ENCODE assay signal across 16 cellular contexts in the genomic region with DNA sequence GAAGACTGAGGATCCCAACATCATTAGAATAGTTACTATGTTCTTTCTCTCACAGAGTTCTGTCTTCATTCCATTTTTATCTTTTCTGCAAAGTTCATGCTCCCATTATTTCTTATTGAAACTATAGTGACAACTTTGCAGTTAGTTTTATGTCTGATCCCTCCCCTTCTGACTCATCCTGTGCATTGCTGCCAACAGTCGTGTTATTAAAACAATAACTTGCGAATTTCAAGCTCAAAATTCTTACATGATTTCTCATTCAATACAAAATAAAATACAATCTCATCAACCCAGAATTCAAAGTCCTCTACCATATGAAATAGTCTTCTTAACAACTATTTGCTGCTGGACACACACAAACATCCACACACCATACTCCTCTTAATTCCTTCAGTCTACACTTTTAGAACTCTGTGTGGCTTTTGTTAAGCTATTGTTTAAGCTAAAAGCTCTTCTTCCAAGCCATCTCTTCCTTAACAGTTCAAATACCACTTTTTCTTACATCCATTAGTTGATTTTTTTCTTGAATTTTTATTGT.
DNase-seq lines count a peak whose midpoint lies in the region; ATAC-seq and TF ChIP-seq lines count a peak whose summit lies in the region.
"Had no signal": no experiment of that assay in that cellular context is flagged by ENCODE, and none has a peak within 500 bp of the region (broad histone marks: within the 10 kb centered on the region; RNA-seq: fewer than 3 reads in every experiment).

No MANE protein-coding gene starts in this region.

- H3K4me3 Mint-ChIP-seq in osteocyte (ENCODE audit: unreplicated experiment), result peak overlapping the region; percentile 52
- H3K4me3 Mint-ChIP-seq: brain; CD4-positive, CD25-positive, alpha-beta regulatory T cell; neural progenitor cell had no signal

- H3K27ac Mint-ChIP-seq in osteocyte (ENCODE audit: unreplicated experiment), result peak overlapping the region; percentile 70
- H3K27ac Mint-ChIP-seq: brain; CD4-positive, CD25-positive, alpha-beta regulatory T cell; neural progenitor cell had no signal

- H3K36me3 Mint-ChIP-seq in osteocyte (ENCODE audit: unreplicated experiment), result no peaks in the 10 kb centered on the region
- H3K36me3 Mint-ChIP-seq: brain; CD4-positive, CD25-positive, alpha-beta regulatory T cell; neural progenitor cell had no signal

- H3K27ac ChIP-seq in RWPE1 (no peak overlapping the region), epithelial cell of prostate (peak overlapping the region; percentile 40)
- H3K27ac ChIP-seq: gastroesophageal sphincter, neural progenitor cell had no signal

- POLR2A ChIA-PET in RWPE1 (lab: Yijun Ruan, JAX; ENCODE audit: low non-redundant PET), result interaction anchor here (0.6 kb wide), 1 partner anchor 1924 kb away, joined by 6 read pairs; no protein-coding TSS in a partner anchor

- peak; percentile 91 for DNase-seq in EH (ENCODE audit: low read depth)
- peak; percentile 66 for DNase-seq in RWPE1 (ENCODE audit: low spot score)
- DNase-seq in epithelial cell of prostate (ENCODE audit: low read depth, low spot score), result no peak
- DNase-seq in osteocyte (ENCODE audit: extremely low spot score, unreplicated experiment), result no peak
- no peak for DNase-seq in GDM1 (lab: John Stamatoyannopoulos, UW)
- no peak for DNase-seq in erythroblast (lab: John Stamatoyannopoulos, UW)
- DNase-seq in SIG-M5 treated with dmso at 0.1 percent for 504 hours (lab: John Stamatoyannopoulos, UW; ENCODE audit: unreplicated experiment), result no peak
- DNase-seq: activated CD4-positive, alpha-beta T cell treated with anti-CD3 and anti-CD28 coated beads for 48 hours; CD4-positive, CD25-positive, alpha-beta regulatory T cell; left colon; NCI-H1105 treated with DMSO at 0.1 percent for 48 hours; NCI-H524 had no signal

- no peaks in the 10 kb centered on the region for H3K27me3 Mint-ChIP-seq in osteocyte (ENCODE audit: unreplicated experiment)
- H3K27me3 Mint-ChIP-seq: CD4-positive, CD25-positive, alpha-beta regulatory T cell had no signal

- ATAC-seq in GM18858 (IDR thresholded peaks at IDR 0.05; ENCODE audit: unreplicated experiment), result no peak
- ATAC-seq: gastroesophageal sphincter, left colon had no signal

- no peak for TF ChIP-seq CTCF in RWPE1 (conservative IDR thresholded peaks at IDR 0.05; ENCODE audit: low read depth)
- TF ChIP-seq CTCF in osteocyte (IDR thresholded peaks at IDR 0.05), result no peak

- peaks cover 34% of the 10 kb centered on the region for H3K4me1 Mint-ChIP-seq in osteocyte (ENCODE audit: unreplicated experiment)
- H3K4me1 Mint-ChIP-seq: brain; CD4-positive, CD25-positive, alpha-beta regulatory T cell; neural progenitor cell had no signal

- no peaks in the 10 kb centered on the region for H3K9me3 Mint-ChIP-seq in osteocyte (ENCODE audit: unreplicated experiment)
- H3K9me3 Mint-ChIP-seq: CD4-positive, CD25-positive, alpha-beta regulatory T cell; neural progenitor cell had no signal

- CTCF ChIA-PET in RWPE1 (lab: Yijun Ruan, JAX), result interaction anchor here (0.7 kb wide), 1 partner anchor 20 kb away, joined by 3 read pairs; no protein-coding TSS in a partner anchor

- TF ChIP-seq POLR2A in erythroblast (IDR thresholded peaks at IDR 0.05; ENCODE audit: low read length), result no peak

Comparison
In these comparisons a context has a peak if more than half of its experiments do, and no peak if none do; other contexts are left out.
1. DNase-seq: peak in EH (single experiment) and RWPE1 (single experiment); none in epithelial cell of prostate (single experiment), osteocyte (single experiment), GDM1 (single experiment), erythroblast (0 of 2) and SIG-M5 treated with dmso at 0.1 percent for 504 hours (single experiment).